20 cellular contexts compared by ENCODE assay signal in the genomic region with DNA sequence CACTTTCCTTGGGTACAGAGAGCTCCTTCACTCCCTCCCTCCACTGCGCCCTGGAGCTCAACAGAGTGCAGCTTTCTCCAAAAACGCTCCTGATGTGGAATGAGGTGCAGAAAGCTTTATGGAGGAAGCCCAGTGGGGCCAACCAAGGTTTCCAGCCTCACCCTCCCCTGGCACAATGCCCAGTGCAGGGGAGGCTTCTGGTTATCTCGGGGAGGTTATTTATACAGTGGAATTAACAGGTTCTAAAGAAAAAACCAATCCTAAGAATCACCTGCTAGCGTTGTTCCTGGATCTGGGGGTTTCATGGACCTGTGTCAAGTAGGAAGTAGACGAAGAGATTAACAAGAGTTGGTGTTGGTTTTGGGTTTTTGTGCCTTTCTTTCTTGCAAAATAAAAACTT. TPM values are rescaled to one million over a fixed set of nuclear protein-coding genes. Genes with fewer than 3 reads are reported as not detected.
DNase-seq lines count a peak whose midpoint lies in the region; ATAC-seq and TF ChIP-seq lines count a peak whose summit lies in the region.
"Had no signal": no experiment of that assay in that cellular context is flagged by ENCODE, and none has a peak within 500 bp of the region (broad histone marks: within the 10 kb centered on the region; RNA-seq: fewer than 3 reads in every experiment).

A gene (minus strand): TSS at position 101 of the 400 bp plus-strand sequence. CDS start 303 bp downstream, outside the sequence.

- no peak for DNase-seq in CD14-positive monocyte (ENCODE audit: low spot score)
- DNase-seq in GM23338 (ENCODE audit: low spot score): no peak
- DNase-seq in OCI-LY7 (ENCODE audit: low spot score): no peak
- peak; percentile 63 to 68 for DNase-seq in erythroblast (lab: John Stamatoyannopoulos, UW)
- DNase-seq in activated naive CD8-positive, alpha-beta T cell treated with anti-CD3 and anti-CD28 coated beads for 36 hours: no peak
- DNase-seq in spleen: no peak
- DNase-seq in DMS79 (lab: John Stamatoyannopoulos, UW): no peak
- no peak for DNase-seq in stimulated activated CD4-positive, alpha-beta T cell treated with anti-CD3 and anti-CD28 coated beads, Interleukin-4, amount 100 ng/mL, for 1 hour
- DNase-seq: ACHN; CD4-positive, alpha-beta T cell; GF-D8; GOT3; Karpas-422; NCI-H1417; NCI-H2029; NCI-H2171 treated with DMSO at 0.1 percent for 48 hours; NCI-H510A treated with DMSO at 0.1 percent for 48 hours had no signal

- H2AFZ ChIP-seq in GM23338: peak within 1 kb of the TSS; percentile 87
- H2AFZ ChIP-seq in OCI-LY7 (ENCODE audit: low read length): peak within 1 kb of the TSS; percentile 87

- no peaks in the 10 kb centered on the region for H3F3A ChIP-seq in GM23338 (replicated peaks; ENCODE audit: low read depth)

- H3K9me3 ChIP-seq in OCI-LY7 (ENCODE audit: low read length) (no peaks in the 10 kb centered on the region), spleen (no peaks in the 10 kb centered on the region)

- H4K20me1 ChIP-seq in GM23338 (replicated peaks; ENCODE audit: insufficient read depth) (no peaks in the 10 kb centered on the region), OCI-LY7 (ENCODE audit: insufficient read depth, low read length) (no peaks in the 10 kb centered on the region)

- H3K27me3 ChIP-seq in GM23338 (ENCODE audit: insufficient read depth) (no peaks in the 10 kb centered on the region), spleen (replicated peaks in 1 of 7) (peaks cover 0 to 10% (median 0%) of the 10 kb centered on the region in 7 donors)

- ATAC-seq in GM23338: no peak

- H3K4me1 Mint-ChIP-seq in CD14-positive monocyte: peaks cover 59% of the 10 kb centered on the region
- H3K4me1 Mint-ChIP-seq in GM23338: no peaks in the 10 kb centered on the region; the same call in 2 of the 3 replicates
- H3K4me1 Mint-ChIP-seq in activated naive CD8-positive, alpha-beta T cell treated with anti-CD3 and anti-CD28 coated beads for 36 hours: peaks cover 7% of the 10 kb centered on the region

- peaks cover 2 to 3% (median 2%) of the 10 kb centered on the region in 3 donors for H3K27me3 Mint-ChIP-seq in CD14-positive monocyte (ENCODE audit: low read depth in 3 of 3)
- H3K27me3 Mint-ChIP-seq in GM23338 (ENCODE audit: insufficient read depth, low read depth, poor library complexity): peaks cover 4% of the 10 kb centered on the region
- H3K27me3 Mint-ChIP-seq in activated naive CD8-positive, alpha-beta T cell treated with anti-CD3 and anti-CD28 coated beads for 36 hours: peaks cover 4% of the 10 kb centered on the region

- H3K4me3 Mint-ChIP-seq in CD14-positive monocyte (peak within 1 kb of the TSS in 1 of 2 donors; percentile 21), GM23338 (no peak within 1 kb of the TSS)
- H3K4me3 Mint-ChIP-seq in activated naive CD8-positive, alpha-beta T cell treated with anti-CD3 and anti-CD28 coated beads for 36 hours: no peak within 1 kb of the TSS
- H3K4me3 Mint-ChIP-seq: CD4-positive, alpha-beta T cell had no signal

- H3K27ac ChIP-seq in GM23338 (ENCODE audit: low read depth) (no peak within 1 kb of the TSS), OCI-LY7 (ENCODE audit: low read depth, low read length, poor library complexity, severe bottlenecking) (no peak within 1 kb of the TSS), spleen (peak within 1 kb of the TSS in 4 of 8 donors; percentile 18 to 44 (median 26))
- H3K27ac ChIP-seq: SK-N-MC had no signal

- POLR2A ChIA-PET in OCI-LY7 (lab: Charles Lee): interaction anchor here (1.1 kb wide), 1 partner anchor 8 kb away, joined by 3 read pairs; no protein-coding TSS in a partner anchor

- TF ChIP-seq CTCF in CD14-positive monocyte (IDR thresholded peaks at IDR 0.05) (no peak), GM23338 (conservative IDR thresholded peaks at IDR 0.05; ENCODE audit: low read depth in 2 of 2) (no peak), OCI-LY7 (conservative IDR thresholded peaks at IDR 0.05; ENCODE audit: low read length) (no peak), spleen (IDR thresholded peaks at IDR 0.05 in 8 of 11, conservative IDR thresholded peaks at IDR 0.05 in 3 of 11) (no peak)

- H3K36me3 ChIP-seq in GM23338 (ENCODE audit: insufficient read depth) (no peaks in the 10 kb centered on the region), OCI-LY7 (ENCODE audit: insufficient read depth, low read length) (no peaks in the 10 kb centered on the region), spleen (no peaks in the 10 kb centered on the region)

- H3K27ac Mint-ChIP-seq in CD14-positive monocyte: peak within 1 kb of the TSS; percentile 6 to 79 (median 68)
- no peak within 1 kb of the TSS for H3K27ac Mint-ChIP-seq in GM23338
- H3K27ac Mint-ChIP-seq in activated naive CD8-positive, alpha-beta T cell treated with anti-CD3 and anti-CD28 coated beads for 36 hours: no peak within 1 kb of the TSS
- H3K27ac Mint-ChIP-seq: CD4-positive, alpha-beta T cell had no signal

- H3K4me1 ChIP-seq in GM23338 (ENCODE audit: insufficient read depth) (no peaks in the 10 kb centered on the region), OCI-LY7 (ENCODE audit: insufficient read depth, low read length, poor library complexity, severe bottlenecking) (no peaks in the 10 kb centered on the region), spleen (peaks cover 0 to 14% (median 0%) of the 10 kb centered on the region in 6 donors)

- H3K79me2 ChIP-seq in GM23338 (replicated peaks; ENCODE audit: insufficient read depth) (no peaks in the 10 kb centered on the region), OCI-LY7 (ENCODE audit: insufficient read depth, low read depth, low read length) (no peaks in the 10 kb centered on the region)

- 45 to 65% (median 60%) methylated on average over 5 of the region's 5 CpGs for WGBS in spleen, 5 donors

- H3K4me3 ChIP-seq in GM23338: no peak within 1 kb of the TSS
- no peak within 1 kb of the TSS for H3K4me3 ChIP-seq in OCI-LY7 (ENCODE audit: low read depth, low read length, poor library complexity, severe bottlenecking)
- H3K4me3 ChIP-seq in spleen: no peak within 1 kb of the TSS
- H3K4me3 ChIP-seq: SK-N-MC had no signal

- no TSS peak for BruUV-seq in OCI-LY7 (replicated peaks; lab: Mats Ljungman, UMichigan)

- no peak for TF ChIP-seq POLR2A in erythroblast (IDR thresholded peaks at IDR 0.05; ENCODE audit: low read length)
- no peak for TF ChIP-seq POLR2A in spleen (IDR thresholded peaks at IDR 0.05)

- H3K9me2 ChIP-seq in GM23338 (ENCODE audit: insufficient read depth) (0 out of 2 replicates have a peak, but pooled peaks cover 4% of the 10 kb centered on the region), OCI-LY7 (ENCODE audit: insufficient read depth, low read length) (no peaks in the 10 kb centered on the region)

- H3K9me3 Mint-ChIP-seq in CD14-positive monocyte (peaks cover 0 to 2% (median 0%) of the 10 kb centered on the region in 7 donors), GM23338 (no peaks in the 10 kb centered on the region)
- no peaks in the 10 kb centered on the region for H3K9me3 Mint-ChIP-seq in activated naive CD8-positive, alpha-beta T cell treated with anti-CD3 and anti-CD28 coated beads for 36 hours
- H3K9me3 Mint-ChIP-seq: CD4-positive, alpha-beta T cell had no signal

- intact Hi-C loops in CD14-positive monocyte (cut with micrococcal nuclease) (loop anchor here in 1 of 2 donors (10.0 kb wide), 1 partner anchor 60 kb away; no protein-coding TSS in a partner anchor), OCI-LY7 (cut with micrococcal nuclease; ENCODE audit: unreplicated experiment) (no loop called here), spleen (cut with DNase I; ENCODE audit: low total_unique reads) (no loop called here)

- no peak within 1 kb of the TSS for H3K4me2 ChIP-seq in GM23338
- H3K4me2 ChIP-seq in OCI-LY7 (ENCODE audit: low read length): no peak within 1 kb of the TSS

- CTCF ChIA-PET in OCI-LY7 (lab: Charles Lee; ENCODE audit: unreplicated experiment): interaction anchor here (0.9 kb wide), 1 partner anchor 67 kb away, joined by 3 read pairs; no protein-coding TSS in a partner anchor

- H3K36me3 Mint-ChIP-seq in CD14-positive monocyte (no peaks in the 10 kb centered on the region), GM23338 (ENCODE audit: low read depth) (no peaks in the 10 kb centered on the region)
- no peaks in the 10 kb centered on the region for H3K36me3 Mint-ChIP-seq in activated naive CD8-positive, alpha-beta T cell treated with anti-CD3 and anti-CD28 coated beads for 36 hours

TF ChIP-seq in GM23338, 12 proteins besides CTCF, POLR2A, EP300 and RAD21 (continues in another document):
- TF ChIP-seq STAT1 (IDR thresholded peaks at IDR 0.05; ENCODE audit: unreplicated experiment) (no peak), ZNF114 (CRISPR knock-in tag; IDR thresholded peaks at IDR 0.05) (no peak), EZH2phosphoT487 (IDR thresholded peaks at IDR 0.05; ENCODE audit: unreplicated experiment) (no peak), POLR2AphosphoS5 (IDR thresholded peaks at IDR 0.05; ENCODE audit: low read depth) (no peak), JUNB (IDR thresholded peaks at IDR 0.05; ENCODE audit: unreplicated experiment) (no peak), ZNF331 (CRISPR knock-in tag; IDR thresholded peaks at IDR 0.05; ENCODE audit: low read depth) (no peak), EZH2 (IDR thresholded peaks at IDR 0.05; ENCODE audit: low read depth, unreplicated experiment) (no peak)
- TF ChIP-seq, protein P1, sequence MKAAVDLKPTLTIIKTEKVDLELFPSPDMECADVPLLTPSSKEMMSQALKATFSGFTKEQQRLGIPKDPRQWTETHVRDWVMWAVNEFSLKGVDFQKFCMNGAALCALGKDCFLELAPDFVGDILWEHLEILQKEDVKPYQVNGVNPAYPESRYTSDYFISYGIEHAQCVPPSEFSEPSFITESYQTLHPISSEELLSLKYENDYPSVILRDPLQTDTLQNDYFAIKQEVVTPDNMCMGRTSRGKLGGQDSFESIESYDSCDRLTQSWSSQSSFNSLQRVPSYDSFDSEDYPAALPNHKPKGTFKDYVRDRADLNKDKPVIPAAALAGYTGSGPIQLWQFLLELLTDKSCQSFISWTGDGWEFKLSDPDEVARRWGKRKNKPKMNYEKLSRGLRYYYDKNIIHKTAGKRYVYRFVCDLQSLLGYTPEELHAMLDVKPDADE (IDR thresholded peaks at IDR 0.05): no peak

RNA-seq across cellular contexts. Expression of the gene that starts here (rescaled TPM):
- 1 to 10 TPM; 1.3 to 1.6 TPM for polyA plus RNA-seq in CD14-positive monocyte
- not detected in 2 replicates for total RNA-seq in GM23338 (2014; rRNA removed; shearing (Covaris generic))
- not detected in 2 replicates for polyA plus RNA-seq in GM23338 (2016; fragmentation: Nextera tagmentation; extraction: Ambion mirVana)
- not detected in 2 replicates for total RNA-seq in OCI-LY7 (2014; rRNA removed; shearing (Covaris generic))
- total RNA-seq in OCI-LY7 (2022): not detected in 2 replicates
- total RNA-seq in activated naive CD8-positive, alpha-beta T cell treated with anti-CD3 and anti-CD28 coated beads for 36 hours: not detected
- total RNA-seq in spleen: 1 to 10 TPM in 6 of 7 donors, under 1 TPM in 1; 0.52 to 2.5 (median 1.7) TPM
- 1 to 10 TPM in 2 of 3 donors, under 1 TPM in 1; 0.87 to 3.6 (median 1.6) TPM for polyA plus RNA-seq in spleen
- total RNA-seq: CD4-positive, alpha-beta T cell; HepG2; PC-3 had no signal
- polyA plus RNA-seq: HepG2 had no signal

Comparison
In these comparisons a context has a peak if more than half of its experiments do, and no peak if none do; other contexts are left out.
1. DNase-seq: peak in erythroblast (2 of 2); none in CD14-positive monocyte (single experiment), GM23338 (single experiment), OCI-LY7 (single experiment), activated naive CD8-positive, alpha-beta T cell treated with anti-CD3 and anti-CD28 coated beads for 36 hours (single experiment), spleen (single experiment), DMS79 (single experiment) and stimulated activated CD4-positive, alpha-beta T cell treated with anti-CD3 and anti-CD28 coated beads, Interleukin-4, amount 100 ng/mL, for 1 hour (single experiment).
2. H3K27ac Mint-ChIP-seq: peak in CD14-positive monocyte (7 of 7); none in GM23338 (single experiment) and activated naive CD8-positive, alpha-beta T cell treated with anti-CD3 and anti-CD28 coated beads for 36 hours (single experiment).